ENCODE assay signal across 14 cellular contexts in genomic region chr3:188208751-188209433, GRCh38. TPM values are rescaled to one million over a fixed set of nuclear protein-coding genes. Genes with fewer than 3 reads are reported as not detected.
DNase-seq lines count a peak whose midpoint lies in the region; ATAC-seq, FAIRE-seq and TF ChIP-seq lines count a peak whose summit lies in the region.
"Had no signal": no experiment of that assay in that cellular context is flagged by ENCODE, and none has a peak within 500 bp of the region (broad histone marks: within the 10 kb centered on the region; RNA-seq: fewer than 3 reads in every experiment).

No MANE protein-coding gene starts in this region.

- TF ChIP-seq RAD21 in A549 (conservative IDR thresholded peaks at IDR 0.05 in 1 of 2, IDR thresholded peaks at IDR 0.05 in 1 of 2) (no peak), neural cell (conservative IDR thresholded peaks at IDR 0.05) (no peak)

- H3K4me1 ChIP-seq in A549 (peaks cover 60% of the 10 kb centered on the region), HUES48 (ENCODE audit: control insufficient read depth, insufficient read depth, low read length) (peaks cover 31% of the 10 kb centered on the region)

- in situ Hi-C loops in G401 (cut with HindIII; ENCODE audit: low sequenced_read_pairs) = no loop called here

- H3K4me2 ChIP-seq in A549 (peak overlapping the region; percentile 21; the same call in 1 of the 3 replicates), neural cell (ENCODE audit: low read length) (no peak overlapping the region)

- H3K27me3 Mint-ChIP-seq in effector memory CD8-positive, alpha-beta T cell = no peaks in the 10 kb centered on the region
- H3K27me3 Mint-ChIP-seq: activated CD4-positive, alpha-beta T cell treated with anti-CD3 and anti-CD28 coated beads, Interleukin-2, amount 10 ng/mL, durations not matched to agents 24 days and 14 days; central memory CD8-positive, alpha-beta T cell; naive B cell had no signal

- TF ChIP-seq CTCF in A549 (IDR thresholded peaks at IDR 0.05) (no peak), coronary artery (IDR thresholded peaks at IDR 0.05) (no peak), neural cell (IDR thresholded peaks at IDR 0.05; ENCODE audit: poor library complexity, severe bottlenecking) (no peak)

- no peak overlapping the region for H3K4me3 Mint-ChIP-seq in effector memory CD8-positive, alpha-beta T cell
- H3K4me3 Mint-ChIP-seq: activated CD4-positive, alpha-beta T cell treated with anti-CD3 and anti-CD28 coated beads, Interleukin-2, amount 10 ng/mL, durations not matched to agents 24 days and 14 days; central memory CD8-positive, alpha-beta T cell; naive B cell had no signal

- H3F3A ChIP-seq in neural cell (ENCODE audit: insufficient read depth, low read length, poor library complexity, severe bottlenecking) = peaks cover 2% of the 10 kb centered on the region

- POLR2A ChIA-PET in A549 (lab: Yijun Ruan, JAX) = no interaction called here

- H3K9me2 ChIP-seq in neural cell (ENCODE audit: insufficient read depth, low read length) = no peaks in the 10 kb centered on the region

- no peaks in the 10 kb centered on the region for H3K36me3 Mint-ChIP-seq in effector memory CD8-positive, alpha-beta T cell (ENCODE audit: insufficient read depth)

- H3K9ac ChIP-seq in HUES48 (ENCODE audit: low read depth, low read length) (no peak overlapping the region), neural cell (ENCODE audit: low read length) (peak overlapping the region; percentile 28)

- CTCF ChIA-PET in A549 (lab: Yijun Ruan, JAX) = interaction anchor here (0.7 to 1.2 kb wide), 2 partner anchors 11 to 469 kb away, joined by 3 read pairs; no protein-coding TSS in a partner anchor

- TF ChIP-seq EP300 in A549 (IDR thresholded peaks at IDR 0.05) (no peak), neural cell (conservative IDR thresholded peaks at IDR 0.05; ENCODE audit: poor library complexity, severe bottlenecking) (no peak)

- no peaks in the 10 kb centered on the region for H3K9me3 ChIP-seq in A549
- H3K9me3 ChIP-seq in HUES48 (ENCODE audit: control insufficient read depth, insufficient read depth, low read length) = no peaks in the 10 kb centered on the region
- H3K9me3 ChIP-seq in neural cell (ENCODE audit: low read length) = no peaks in the 10 kb centered on the region
- H3K9me3 ChIP-seq: vagina had no signal

- 77% methylated on average over 5 of the region's 5 CpGs for WGBS in A549 (ENCODE audit: missing lambda C conversion rate)

- H3K4me3 ChIP-seq in A549 (no peak overlapping the region), HUES48 (ENCODE audit: low read depth, low read length) (no peak overlapping the region), coronary artery (no peak overlapping the region), neural cell (ENCODE audit: low read length) (peak overlapping the region; percentile 29)
- H3K4me3 ChIP-seq: vagina had no signal

- H4K20me1 ChIP-seq in neural cell (ENCODE audit: insufficient read depth) = no peaks in the 10 kb centered on the region

- H3K27me3 ChIP-seq in HUES48 (ENCODE audit: control insufficient read depth, insufficient read depth, low read length) (no peaks in the 10 kb centered on the region), neural cell (ENCODE audit: insufficient read depth, low read depth, low read length) (no peaks in the 10 kb centered on the region)
- H3K27me3 ChIP-seq: vagina had no signal

- FAIRE-seq in A549 (lab: Jason Lieb, UNC) = no peak

- no peaks in the 10 kb centered on the region for H3K36me3 ChIP-seq in HUES48 (ENCODE audit: control insufficient read depth, insufficient read depth, low read length)
- H3K36me3 ChIP-seq in neural cell (ENCODE audit: insufficient read depth, low read length) = no peaks in the 10 kb centered on the region
- H3K36me3 ChIP-seq: vagina had no signal

- H3K9me3 Mint-ChIP-seq in effector memory CD8-positive, alpha-beta T cell = no peaks in the 10 kb centered on the region
- H3K9me3 Mint-ChIP-seq: activated T-helper 2 cell treated with anti-CD3 and anti-CD28 coated beads, Interferon-gamma antibody, Interleukin-2, Interleukin-4, amounts not matched to agents 10 μg/mL and 5 μg/mL and 100 μg/mL, durations not matched to agents 14 hours and 24 hours and 36 hours; central memory CD8-positive, alpha-beta T cell had no signal

- H3K79me2 ChIP-seq in neural cell (replicated peaks; ENCODE audit: insufficient read depth, low read length) = peaks cover 9% of the 10 kb centered on the region

- H2AFZ ChIP-seq in neural cell (ENCODE audit: low read depth, low read length) = no peak overlapping the region

- peak overlapping the region; percentile 35 to 76; a peak in 5 of 6 replicates for H3K27ac ChIP-seq in A549
- peak overlapping the region; percentile 44 for H3K27ac ChIP-seq in HUES48 (ENCODE audit: low read depth, low read length)
- peak overlapping the region; percentile 56 to 77 for H3K27ac ChIP-seq in coronary artery
- peak overlapping the region; percentile 67 for H3K27ac ChIP-seq in neural cell (ENCODE audit: low read length)
- H3K27ac ChIP-seq: vagina had no signal

- no peak for ATAC-seq in A549
- no peak for ATAC-seq in effector memory CD8-positive, alpha-beta T cell (replicated peaks)

- peak overlapping the region in 1 of 2 donors; percentile 32 for H3K27ac Mint-ChIP-seq in effector memory CD8-positive, alpha-beta T cell
- H3K27ac Mint-ChIP-seq: activated CD4-positive, alpha-beta T cell treated with anti-CD3 and anti-CD28 coated beads, Interleukin-2, amount 10 ng/mL, durations not matched to agents 24 days and 14 days; activated T-helper 2 cell treated with anti-CD3 and anti-CD28 coated beads, Interferon-gamma antibody, Interleukin-2, Interleukin-4, amounts not matched to agents 10 μg/mL and 5 μg/mL and 100 μg/mL, durations not matched to agents 14 hours and 24 hours and 36 hours had no signal

- no peak for TF ChIP-seq POLR2A in A549 (IDR thresholded peaks at IDR 0.05; ENCODE audit: low read length)

- H3K4me1 Mint-ChIP-seq in effector memory CD8-positive, alpha-beta T cell (ENCODE audit: low read depth in 2 of 2) = peaks cover 9 to 10% of the 10 kb centered on the region in 2 donors

- DNase-seq in A549 (ENCODE audit: low read depth in 1 of 2, low spot score in 1 of 2) (no peak), coronary artery (ENCODE audit: low spot score) (no peak), cerebellum (ENCODE audit: low spot score) (no peak), G401 (ENCODE audit: low spot score) (no peak)
- DNase-seq in NK-92 treated with Interleukin-12 subunit alpha and Interleukin-12 subunit beta, amount 100 ng/mL, for 24 hours (lab: John Stamatoyannopoulos, UW) = no peak
- no peak for DNase-seq in effector memory CD8-positive, alpha-beta T cell
- DNase-seq: activated CD4-positive, alpha-beta T cell treated with anti-CD3 and anti-CD28 coated beads, Interleukin-2, amount 10 ng/mL, durations not matched to agents 24 days and 14 days; naive B cell; NCI-H2029 had no signal

TF ChIP-seq in A549, 52 proteins besides CTCF, POLR2A, EP300 and RAD21:
- TF ChIP-seq MAZ (IDR thresholded peaks at IDR 0.05; ENCODE audit: borderline replicate concordance, low read depth, low read length) (no peak), CEBPB (IDR thresholded peaks at IDR 0.05) (no peak), KDM1A (IDR thresholded peaks at IDR 0.05; ENCODE audit: low read depth) (peak; percentile 67), ZNF302 (CRISPR knock-in tag; IDR thresholded peaks at IDR 0.05) (no peak)
- TF ChIP-seq, protein P1, sequence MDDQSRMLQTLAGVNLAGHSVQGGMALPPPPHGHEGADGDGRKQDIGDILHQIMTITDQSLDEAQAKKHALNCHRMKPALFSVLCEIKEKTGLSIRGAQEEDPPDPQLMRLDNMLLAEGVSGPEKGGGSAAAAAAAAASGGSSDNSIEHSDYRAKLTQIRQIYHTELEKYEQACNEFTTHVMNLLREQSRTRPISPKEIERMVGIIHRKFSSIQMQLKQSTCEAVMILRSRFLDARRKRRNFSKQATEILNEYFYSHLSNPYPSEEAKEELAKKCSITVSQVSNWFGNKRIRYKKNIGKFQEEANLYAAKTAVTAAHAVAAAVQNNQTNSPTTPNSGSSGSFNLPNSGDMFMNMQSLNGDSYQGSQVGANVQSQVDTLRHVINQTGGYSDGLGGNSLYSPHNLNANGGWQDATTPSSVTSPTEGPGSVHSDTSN (IDR thresholded peaks at IDR 0.05) = no peak

TF ChIP-seq in neural cell, 6 proteins besides CTCF, POLR2A, EP300 and RAD21:
- peak; percentile 12 for TF ChIP-seq REST (IDR thresholded peaks at IDR 0.05; ENCODE audit: borderline replicate concordance)
- no peak for TF ChIP-seq MXI1 (conservative IDR thresholded peaks at IDR 0.05; ENCODE audit: poor library complexity, severe bottlenecking)

RNA-seq across cellular contexts. Expression of gene LPP, which starts 54.9 kb away (rescaled TPM):
- polyA plus RNA-seq in A549 (2011; rRNA removed) = 30.4 and 30.8 TPM in 2 replicates
- 3.4 and 5.3 TPM in 2 replicates for polyA plus RNA-seq in A549 (2012; cell fraction: cytosol; rRNA removed)
- 11.9 and 13.1 TPM in 2 replicates for polyA plus RNA-seq in A549 (2012; cell fraction: nucleus; rRNA removed)
- 11.0 to 14.9 TPM (median 12.2 TPM) in 3 replicates for polyA plus RNA-seq in A549 (2017; fragmentation: RNase III; extraction: RNeasy Plus Mini Kit Qiagen cat#74134 plus additional on column Dnase treatment)
- polyA minus RNA-seq in A549 (2011; rRNA and poly(A)+ RNA removed) = 405 and 592 TPM in 2 replicates
- polyA plus RNA-seq in neural cell = 3.0 and 3.2 TPM in 2 replicates
- 24.1 and 50.6 TPM in 2 replicates for polyA minus RNA-seq in neural cell
- total RNA-seq in cerebellum = 26.9 TPM
- 6.4 and 12.6 TPM in 2 replicates for total RNA-seq in G401 (2014; rRNA removed; shearing (Covaris generic))
